In genomic region chr19:2273356-2274184, GRCh38 we compare ENCODE assay signal across 8 cellular contexts. TPM values are rescaled to one million over a fixed set of nuclear protein-coding genes. Genes with fewer than 3 reads are reported as not detected.
DNase-seq lines count a peak whose midpoint lies in the region; ATAC-seq lines count a peak whose summit lies in the region.

No MANE protein-coding gene starts in this region.

- H3K9ac ChIP-seq in adipocyte (ENCODE audit: low read length), result peak overlapping the region; percentile 99

- peak; percentile 10 for ATAC-seq in left ventricle myocardium superior

- intact Hi-C loops in left ventricle myocardium superior (cut with micrococcal nuclease), result no loop called here

- peak; percentile 45 to 79 for DNase-seq in NCI-H524 (lab: John Stamatoyannopoulos, UW)
- no peak for DNase-seq in NCI-H524 treated with DMSO at 0.1 percent for 48 hours (lab: John Stamatoyannopoulos, UW)
- DNase-seq in MG63, result peak; percentile 36
- DNase-seq in T follicular helper cell (ENCODE audit: low read depth), result peak; percentile 64
- peak; percentile 82 for DNase-seq in adipocyte (ENCODE audit: low read depth)
- peak; percentile 89 for DNase-seq in left ventricle myocardium superior
- peak; percentile 89 for DNase-seq in retina
- DNase-seq in KG1 (lab: John Stamatoyannopoulos, UW), result no peak

- peaks cover 36% of the 10 kb centered on the region for H3K36me3 ChIP-seq in MG63
- peaks cover 24% of the 10 kb centered on the region for H3K36me3 ChIP-seq in adipocyte (ENCODE audit: control insufficient read depth, insufficient read depth, low read length, severe bottlenecking)

- H3K27me3 ChIP-seq in MG63 (no peaks in the 10 kb centered on the region), adipocyte (replicated peaks; ENCODE audit: control insufficient read depth, insufficient read depth, low read length) (no peaks in the 10 kb centered on the region)

- H3K4me3 ChIP-seq in MG63, result no peak overlapping the region
- peak overlapping the region; percentile 91 for H3K4me3 ChIP-seq in adipocyte (ENCODE audit: low read length)

- H3K4me1 ChIP-seq in adipocyte (ENCODE audit: control insufficient read depth, insufficient read depth, low read length), result peaks cover 37% of the 10 kb centered on the region

- no peaks in the 10 kb centered on the region for H3K9me3 ChIP-seq in MG63
- H3K9me3 ChIP-seq in adipocyte (ENCODE audit: control insufficient read depth, low read length), result no peaks in the 10 kb centered on the region

RNA-seq across cellular contexts. Expression of gene PEAK3, which starts 8.4 kb away (rescaled TPM):
- not detected in 2 replicates for total RNA-seq in MG63 (2014; rRNA removed; shearing (Covaris generic); ENCODE audit: low replicate concordance)
- total RNA-seq in left ventricle myocardium superior, result 0.87 TPM

RNA-seq across cellular contexts. Expression of gene JSRP1, which starts 17.4 kb away (rescaled TPM):
- total RNA-seq in MG63 (2014; rRNA removed; shearing (Covaris generic); ENCODE audit: low replicate concordance), result not detected in 2 replicates
- not detected for total RNA-seq in left ventricle myocardium superior

RNA-seq across cellular contexts. Expression of gene AMH, which starts 24.4 kb away (rescaled TPM):
- 0.49 and 4.1 TPM in 2 replicates for total RNA-seq in MG63 (2014; rRNA removed; shearing (Covaris generic); ENCODE audit: low replicate concordance)
- total RNA-seq in left ventricle myocardium superior, result 1.6 TPM

RNA-seq across cellular contexts. Expression of gene LINGO3, which starts 34.4 kb away (rescaled TPM):
- not detected in 2 replicates for total RNA-seq in MG63 (2014; rRNA removed; shearing (Covaris generic); ENCODE audit: low replicate concordance)
- total RNA-seq in left ventricle myocardium superior, result not detected

RNA-seq across cellular contexts. Expression of gene SF3A2, which starts 36.9 kb away (rescaled TPM):
- 5.5 and 23.7 TPM in 2 replicates for total RNA-seq in MG63 (2014; rRNA removed; shearing (Covaris generic); ENCODE audit: low replicate concordance)
- total RNA-seq in left ventricle myocardium superior, result 31.4 TPM

Comparison
In these comparisons a context has a peak if more than half of its experiments do, and no peak if none do; other contexts are left out.
1. DNase-seq: peak in NCI-H524 (2 of 2), MG63 (single experiment), T follicular helper cell (single experiment), adipocyte (single experiment), left ventricle myocardium superior (single experiment) and retina (single experiment); none in NCI-H524 treated with DMSO at 0.1 percent for 48 hours (single experiment) and KG1 (single experiment).